13 cellular contexts compared by ENCODE assay signal in genomic region chr17:73307130-73307529, GRCh38. TPM values are rescaled to one million over a fixed set of nuclear protein-coding genes. Genes with fewer than 3 reads are reported as not detected.
A peak's percentile ranks its signal among the peaks of the same experiment; 100 is the strongest.
DNase-seq lines count a peak whose midpoint lies in the region; ATAC-seq, FAIRE-seq and TF ChIP-seq lines count a peak whose summit lies in the region.
"Had no signal": no experiment of that assay in that cellular context is flagged by ENCODE, and none has a peak within 500 bp of the region (broad histone marks: within the 10 kb centered on the region; RNA-seq: fewer than 3 reads in every experiment).

No MANE protein-coding gene starts in this region.

- POLR2A ChIA-PET in A549 (lab: Yijun Ruan, JAX) = interaction anchor here (0.7 to 5.0 kb wide), 3 partner anchors 8 to 35 kb away, joined by 4 to 24 read pairs (median 22); no protein-coding TSS in a partner anchor

- H3K9me3 Mint-ChIP-seq in activated T-helper 2 cell treated with anti-CD3 and anti-CD28 coated beads, Interferon-gamma antibody, Interleukin-2, Interleukin-4, amounts not matched to agents 10 μg/mL and 5 μg/mL and 100 μg/mL, durations not matched to agents 14 hours and 24 hours and 36 hours = no peaks in the 10 kb centered on the region
- no peaks in the 10 kb centered on the region for H3K9me3 Mint-ChIP-seq in activated CD4-positive, alpha-beta T cell treated with anti-CD3 and anti-CD28 coated beads, Interleukin-2, amount 10 ng/mL, durations not matched to agents 24 days and 14 days
- H3K9me3 Mint-ChIP-seq: natural killer cell treated with Interleukin-12 subunit alpha and Interleukin-12 subunit beta and Interleukin-15 and Interleukin-18, amount 100 ng/mL, for 72 hours had no signal

- H3K27ac Mint-ChIP-seq in activated T-helper 2 cell treated with anti-CD3 and anti-CD28 coated beads, Interferon-gamma antibody, Interleukin-2, Interleukin-4, amounts not matched to agents 10 μg/mL and 5 μg/mL and 100 μg/mL, durations not matched to agents 14 hours and 24 hours and 36 hours = no peak overlapping the region
- H3K27ac Mint-ChIP-seq in activated CD4-positive, alpha-beta T cell treated with anti-CD3 and anti-CD28 coated beads, Interleukin-2, amount 10 ng/mL, durations not matched to agents 24 days and 14 days = no peak overlapping the region
- H3K27ac Mint-ChIP-seq: natural killer cell treated with Interleukin-12 subunit alpha and Interleukin-12 subunit beta and Interleukin-15 and Interleukin-18, amount 100 ng/mL, for 72 hours had no signal

- TF ChIP-seq RAD21 in A549 (conservative IDR thresholded peaks at IDR 0.05 in 1 of 2, IDR thresholded peaks at IDR 0.05 in 1 of 2) = no peak

- no peak for FAIRE-seq in A549 (lab: Jason Lieb, UNC)
- FAIRE-seq: GM12878 had no signal

- CTCF ChIA-PET in A549 (lab: Yijun Ruan, JAX) = interaction anchor here (1.1 to 29.0 kb wide), 14 partner anchors 8 to 747 kb away, joined by 3 to 385 read pairs (median 4); a partner anchor contains a TSS

- intact Hi-C loops in ovary (cut with DNase I) = no loop called here
- intact Hi-C loops in activated T-helper 2 cell treated with anti-CD3 and anti-CD28 coated beads, Interferon-gamma antibody, Interleukin-2, Interleukin-4, amounts not matched to agents 10 μg/mL and 5 μg/mL and 100 μg/mL, durations not matched to agents 14 hours and 24 hours and 36 hours (cut with micrococcal nuclease) = no loop called here
- intact Hi-C loops in activated CD4-positive, alpha-beta T cell treated with anti-CD3 and anti-CD28 coated beads, Interleukin-2, amount 10 ng/mL, durations not matched to agents 24 days and 14 days (cut with micrococcal nuclease) = no loop called here

- no peak for DNase-seq in A549 (ENCODE audit: low read depth in 1 of 2, low spot score in 1 of 2)
- peak; percentile 57 for DNase-seq in NCI-H2196 (lab: John Stamatoyannopoulos, UW; ENCODE audit: unreplicated experiment)
- DNase-seq in ovary = peak in 1 of 5 donors; percentile 52
- DNase-seq in activated T-helper 2 cell treated with anti-CD3 and anti-CD28 coated beads, Interferon-gamma antibody, Interleukin-2, Interleukin-4, amounts not matched to agents 10 μg/mL and 5 μg/mL and 100 μg/mL, durations not matched to agents 14 hours and 24 hours and 36 hours (ENCODE audit: low spot score) = no peak
- DNase-seq in activated CD4-positive, alpha-beta T cell treated with anti-CD3 and anti-CD28 coated beads, Interleukin-2, amount 10 ng/mL, durations not matched to agents 24 days and 14 days = no peak
- DNase-seq in NCI-H526 (lab: John Stamatoyannopoulos, UW) = no peak
- DNase-seq in 8988T = no peak
- DNase-seq: NCI-H2107, T-helper 9 cell had no signal

- H3K27me3 Mint-ChIP-seq in activated T-helper 2 cell treated with anti-CD3 and anti-CD28 coated beads, Interferon-gamma antibody, Interleukin-2, Interleukin-4, amounts not matched to agents 10 μg/mL and 5 μg/mL and 100 μg/mL, durations not matched to agents 14 hours and 24 hours and 36 hours (ENCODE audit: low read depth) = peaks cover 8% of the 10 kb centered on the region
- H3K27me3 Mint-ChIP-seq in activated CD4-positive, alpha-beta T cell treated with anti-CD3 and anti-CD28 coated beads, Interleukin-2, amount 10 ng/mL, durations not matched to agents 24 days and 14 days = peaks cover 10% of the 10 kb centered on the region

- TF ChIP-seq CTCF in A549 (IDR thresholded peaks at IDR 0.05) (no peak), ovary (IDR thresholded peaks at IDR 0.05) (no peak)

- no peak overlapping the region for H3K4me3 ChIP-seq in A549
- H3K4me3 ChIP-seq in esophagus (ENCODE audit: low read depth in 1 of 2, low read length in 2 of 2) = no peak overlapping the region
- peak overlapping the region; percentile 10 for H3K4me3 ChIP-seq in ovary
- H3K4me3 ChIP-seq: GM12878 had no signal

- H3K4me2 ChIP-seq in A549 = peak overlapping the region; percentile 91

- H3K9me3 ChIP-seq in A549 = no peaks in the 10 kb centered on the region
- H3K9me3 ChIP-seq in esophagus (ENCODE audit: control insufficient read depth in 2 of 2, insufficient read depth in 1 of 2, low read depth in 1 of 2, low read length in 1 of 2) = no peaks in the 10 kb centered on the region
- H3K9me3 ChIP-seq in ovary = no peaks in the 10 kb centered on the region

- no peak overlapping the region for H3K4me3 Mint-ChIP-seq in activated T-helper 2 cell treated with anti-CD3 and anti-CD28 coated beads, Interferon-gamma antibody, Interleukin-2, Interleukin-4, amounts not matched to agents 10 μg/mL and 5 μg/mL and 100 μg/mL, durations not matched to agents 14 hours and 24 hours and 36 hours (ENCODE audit: low read depth)
- no peak overlapping the region for H3K4me3 Mint-ChIP-seq in activated CD4-positive, alpha-beta T cell treated with anti-CD3 and anti-CD28 coated beads, Interleukin-2, amount 10 ng/mL, durations not matched to agents 24 days and 14 days
- H3K4me3 Mint-ChIP-seq: natural killer cell treated with Interleukin-12 subunit alpha and Interleukin-12 subunit beta and Interleukin-15 and Interleukin-18, amount 100 ng/mL, for 72 hours had no signal

- peaks cover 65% of the 10 kb centered on the region for H3K4me1 ChIP-seq in A549
- H3K4me1 ChIP-seq in esophagus (ENCODE audit: control insufficient read depth in 2 of 2, insufficient read depth in 2 of 2, low read length in 1 of 2) = peaks cover 0 to 24% of the 10 kb centered on the region in 2 donors
- H3K4me1 ChIP-seq in ovary (ENCODE audit: insufficient read depth) = peaks cover 30% of the 10 kb centered on the region

- H3K27me3 ChIP-seq in esophagus (ENCODE audit: control insufficient read depth in 1 of 2, insufficient read depth in 2 of 2, low read length in 2 of 2) (no peaks in the 10 kb centered on the region), ovary (no peaks in the 10 kb centered on the region)

- no peak for TF ChIP-seq POLR2A in A549 (IDR thresholded peaks at IDR 0.05; ENCODE audit: low read length)
- no peak for TF ChIP-seq POLR2A in ovary (IDR thresholded peaks at IDR 0.05)

- WGBS in A549 (ENCODE audit: missing lambda C conversion rate) = 77% methylated on average over 9 of the region's 9 CpGs
- 29 to 40% methylated on average over 4 to 8 of the region's 9 CpGs for WGBS in esophagus, 2 donors
- 68 to 78% (median 77%) methylated on average over 6 to 9 of the region's 9 CpGs for WGBS in ovary, 3 donors

- H3K27ac ChIP-seq in A549 = peak overlapping the region; percentile 95 to 96
- peak overlapping the region; percentile 31 to 82 for H3K27ac ChIP-seq in esophagus (ENCODE audit: low read depth in 2 of 2, low read length in 1 of 2)
- H3K27ac ChIP-seq in ovary = peak overlapping the region in 1 of 2 donors; percentile 95

- peaks cover 4% of the 10 kb centered on the region for H3K4me1 Mint-ChIP-seq in activated T-helper 2 cell treated with anti-CD3 and anti-CD28 coated beads, Interferon-gamma antibody, Interleukin-2, Interleukin-4, amounts not matched to agents 10 μg/mL and 5 μg/mL and 100 μg/mL, durations not matched to agents 14 hours and 24 hours and 36 hours (ENCODE audit: low read depth)
- H3K4me1 Mint-ChIP-seq in activated CD4-positive, alpha-beta T cell treated with anti-CD3 and anti-CD28 coated beads, Interleukin-2, amount 10 ng/mL, durations not matched to agents 24 days and 14 days = peaks cover 5% of the 10 kb centered on the region

- H3K36me3 Mint-ChIP-seq in activated T-helper 2 cell treated with anti-CD3 and anti-CD28 coated beads, Interferon-gamma antibody, Interleukin-2, Interleukin-4, amounts not matched to agents 10 μg/mL and 5 μg/mL and 100 μg/mL, durations not matched to agents 14 hours and 24 hours and 36 hours (ENCODE audit: low read depth) = no peaks in the 10 kb centered on the region
- H3K36me3 Mint-ChIP-seq in activated CD4-positive, alpha-beta T cell treated with anti-CD3 and anti-CD28 coated beads, Interleukin-2, amount 10 ng/mL, durations not matched to agents 24 days and 14 days (ENCODE audit: low read depth) = no peaks in the 10 kb centered on the region
- H3K36me3 Mint-ChIP-seq: natural killer cell treated with Interleukin-12 subunit alpha and Interleukin-12 subunit beta and Interleukin-15 and Interleukin-18, amount 100 ng/mL, for 72 hours had no signal

- ATAC-seq in A549 = no peak
- ATAC-seq: GM12878; natural killer cell treated with Interleukin-12 subunit alpha and Interleukin-12 subunit beta and Interleukin-15 and Interleukin-18, amount 100 ng/mL, for 72 hours had no signal

- H3K36me3 ChIP-seq in esophagus (ENCODE audit: control insufficient read depth in 2 of 2, insufficient read depth in 2 of 2, low read length in 1 of 2) (peaks cover 0 to 2% of the 10 kb centered on the region in 2 donors), ovary (no peaks in the 10 kb centered on the region)

- TF ChIP-seq EP300 in A549 (IDR thresholded peaks at IDR 0.05) = no peak
- no peak for TF ChIP-seq EP300 in ovary (IDR thresholded peaks at IDR 0.05)

TF ChIP-seq in A549, 52 proteins besides CTCF, POLR2A, EP300 and RAD21 (continues in another document):
- 0 out of 2 replicates have a peak, but pooled peaks have one; percentile 39 for TF ChIP-seq RFX5 (IDR thresholded peaks at IDR 0.05)

RNA-seq across cellular contexts. Expression of gene CDC42EP4, which starts 4.7 kb away (rescaled TPM):
- polyA plus RNA-seq in A549 (2011; rRNA removed) (32.9 and 33.8 TPM in 2 replicates), A549 (2017; fragmentation: RNase III; extraction: RNeasy Plus Mini Kit Qiagen cat#74134 plus additional on column Dnase treatment) (60.1 to 66.3 TPM (median 65.7 TPM) in 3 replicates), esophagus (10 to 100 TPM; 15.7 to 20.0 TPM), ovary (100 to 1,000 TPM in 1 of 2 donors, 10 to 100 TPM in 1; 59.0 to 106 TPM)
- polyA plus RNA-seq in A549 (2012; cell fraction: cytosol; rRNA removed) = 40.9 and 72.3 TPM in 2 replicates
- 41.7 and 52.8 TPM in 2 replicates for polyA plus RNA-seq in A549 (2012; cell fraction: nucleus; rRNA removed)
- 64.6 and 69.0 TPM in 2 replicates for polyA minus RNA-seq in A549 (2011; rRNA and poly(A)+ RNA removed)
- 100 to 1,000 TPM in 5 of 7 donors, 10 to 100 TPM in 2; 82.4 to 171 (median 120) TPM for total RNA-seq in ovary
- 1.6 and 2.8 TPM in 2 replicates for total RNA-seq in activated T-helper 2 cell treated with anti-CD3 and anti-CD28 coated beads, Interferon-gamma antibody, Interleukin-2, Interleukin-4, amounts not matched to agents 10 μg/mL and 5 μg/mL and 100 μg/mL, durations not matched to agents 14 hours and 24 hours and 36 hours
- 0.86 and 0.95 TPM in 2 replicates for total RNA-seq in activated CD4-positive, alpha-beta T cell treated with anti-CD3 and anti-CD28 coated beads, Interleukin-2, amount 10 ng/mL, durations not matched to agents 24 days and 14 days

RNA-seq across cellular contexts. Expression of gene CPSF4L, which starts 45.5 kb away (rescaled TPM):
- polyA plus RNA-seq in A549 (2011; rRNA removed) (0.13 and 0.17 TPM in 2 replicates), A549 (2017; fragmentation: RNase III; extraction: RNeasy Plus Mini Kit Qiagen cat#74134 plus additional on column Dnase treatment) (not detected in 3 replicates), esophagus (not detected), ovary (not detected)
- not detected in 2 replicates for polyA plus RNA-seq in A549 (2012; cell fraction: cytosol; rRNA removed)
- 0.27 TPM in 1 of 2 replicates, not detected in the other for polyA plus RNA-seq in A549 (2012; cell fraction: nucleus; rRNA removed)
- not detected in 2 replicates for polyA minus RNA-seq in A549 (2011; rRNA and poly(A)+ RNA removed)
- total RNA-seq in ovary = under 1 TPM in 1 of 7 donors, not detected in 6; 0.25 TPM
- not detected in 2 replicates for total RNA-seq in activated T-helper 2 cell treated with anti-CD3 and anti-CD28 coated beads, Interferon-gamma antibody, Interleukin-2, Interleukin-4, amounts not matched to agents 10 μg/mL and 5 μg/mL and 100 μg/mL, durations not matched to agents 14 hours and 24 hours and 36 hours
- total RNA-seq in activated CD4-positive, alpha-beta T cell treated with anti-CD3 and anti-CD28 coated beads, Interleukin-2, amount 10 ng/mL, durations not matched to agents 24 days and 14 days = not detected in 2 replicates
- total RNA-seq: fibroblast of villous mesenchyme; GM12878; natural killer cell treated with Interleukin-12 subunit alpha and Interleukin-12 subunit beta and Interleukin-15 and Interleukin-18, amount 100 ng/mL, for 72 hours had no signal
- polyA plus RNA-seq: GM12878 had no signal

Comparison
In these comparisons a context has a peak if more than half of its experiments do, and no peak if none do; other contexts are left out.
1. RNA of gene CDC42EP4, which starts 4.7 kb away (total RNA-seq): 82.4 to 171 TPM in ovary; 1.6 to 2.8 TPM in activated T-helper 2 cell treated with anti-CD3 and anti-CD28 coated beads, Interferon-gamma antibody, Interleukin-2, Interleukin-4, amounts not matched to agents 10 μg/mL and 5 μg/mL and 100 μg/mL, durations not matched to agents 14 hours and 24 hours and 36 hours and 0.86 to 0.95 TPM in activated CD4-positive, alpha-beta T cell treated with anti-CD3 and anti-CD28 coated beads, Interleukin-2, amount 10 ng/mL, durations not matched to agents 24 days and 14 days; every median in the first group is over 10 times any median in the second.